Comparison of ENCODE assay signal across 23 cellular contexts in the genomic region with DNA sequence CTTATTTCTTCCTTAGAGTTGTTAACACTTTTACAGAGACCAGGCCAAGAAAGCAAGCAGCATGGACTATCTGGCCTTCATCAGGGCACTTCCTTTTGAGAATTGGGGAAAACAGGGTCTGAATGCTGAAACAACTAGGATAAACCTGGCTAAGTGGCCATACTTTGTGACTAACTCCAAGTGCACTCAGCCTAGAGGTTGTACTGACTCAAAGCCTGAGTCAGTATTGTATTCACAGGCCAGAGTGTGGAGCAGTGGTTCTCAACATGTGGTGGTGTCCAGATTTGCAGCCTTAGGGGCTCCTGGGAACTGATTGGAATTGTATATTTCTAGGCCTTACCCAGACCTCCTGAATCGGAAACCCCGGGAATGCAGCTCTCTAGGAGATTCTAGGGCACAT. TPM values are rescaled to one million over a fixed set of nuclear protein-coding genes. Genes with fewer than 3 reads are reported as not detected.
DNase-seq lines count a peak whose midpoint lies in the region; ATAC-seq, FAIRE-seq and TF ChIP-seq lines count a peak whose summit lies in the region.
"Had no signal": no experiment of that assay in that cellular context is flagged by ENCODE, and none has a peak within 500 bp of the region (broad histone marks: within the 10 kb centered on the region; RNA-seq: fewer than 3 reads in every experiment).

No MANE protein-coding gene starts in this region.

- H3K9ac ChIP-seq in astrocyte (ENCODE audit: low read length), result peak overlapping the region; percentile 7

- H3K4me3 Mint-ChIP-seq in astrocyte (ENCODE audit: unreplicated experiment), result no peak overlapping the region
- H3K4me3 Mint-ChIP-seq: activated CD4-positive, alpha-beta T cell treated with anti-CD3 and anti-CD28 coated beads, Interleukin-2, amount 10 ng/mL, durations not matched to agents 7 days and 5 days; CD8-positive, alpha-beta memory T cell; neural crest cell; type B pancreatic cell had no signal

- peak overlapping the region; percentile 15 for H3K4me2 ChIP-seq in astrocyte (ENCODE audit: low read length)

- peaks cover 2% of the 10 kb centered on the region for H4K20me1 ChIP-seq in astrocyte (ENCODE audit: insufficient read depth, low read length)

- H3K36me3 ChIP-seq in astrocyte (ENCODE audit: insufficient read depth, low read length), result peaks cover 50% of the 10 kb centered on the region
- peaks cover 14 to 21% of the 10 kb centered on the region in 2 donors for H3K36me3 ChIP-seq in aorta (ENCODE audit: control insufficient read depth in 1 of 2, insufficient read depth in 2 of 2, low read length in 1 of 2)

- H2AFZ ChIP-seq in astrocyte (ENCODE audit: low read depth, low read length), result no peak overlapping the region

- intact Hi-C loops in aorta (cut with DNase I) (no loop called here), right cardiac atrium (cut with DNase I) (no loop called here)

- H3K4me1 ChIP-seq in astrocyte (ENCODE audit: insufficient read depth, low read length), result peaks cover 23% of the 10 kb centered on the region
- no peaks in the 10 kb centered on the region for H3K4me1 ChIP-seq in aorta (ENCODE audit: control insufficient read depth in 1 of 2, insufficient read depth in 2 of 2, low read length in 2 of 2)
- no peaks in the 10 kb centered on the region for H3K4me1 ChIP-seq in right cardiac atrium (ENCODE audit: control insufficient read depth, insufficient read depth, low read length)
- H3K4me1 ChIP-seq: body of pancreas, heart right ventricle had no signal

- no peaks in the 10 kb centered on the region for H3K27me3 Mint-ChIP-seq in astrocyte (ENCODE audit: low read depth, unreplicated experiment)
- H3K27me3 Mint-ChIP-seq: activated CD4-positive, alpha-beta T cell treated with anti-CD3 and anti-CD28 coated beads, Interleukin-2, amount 10 ng/mL, durations not matched to agents 7 days and 5 days; CD8-positive, alpha-beta memory T cell; type B pancreatic cell had no signal

- peak overlapping the region; percentile 70 for H3K27ac ChIP-seq in astrocyte (ENCODE audit: low read depth, low read length)
- H3K27ac ChIP-seq in aorta (ENCODE audit: low read depth in 1 of 2, low read length in 2 of 2), result no peak overlapping the region
- H3K27ac ChIP-seq in right cardiac atrium (ENCODE audit: low read length), result no peak overlapping the region
- H3K27ac ChIP-seq: body of pancreas, heart right ventricle, SK-N-MC had no signal

- in situ Hi-C loops in ACHN (cut with HindIII; ENCODE audit: low pct_ligation_motif_present, low pct_unique_long_range_greater_than_20kb, low sequenced_read_pairs), result no loop called here

- TF ChIP-seq CTCF in astrocyte (IDR thresholded peaks at IDR 0.05; ENCODE audit: insufficient read depth, low read depth, low read length), result peak; percentile 9

- FAIRE-seq in astrocyte (lab: Jason Lieb, UNC), result peak; percentile 74
- FAIRE-seq: kidney had no signal

- H3K9me3 ChIP-seq in astrocyte (ENCODE audit: insufficient read depth, low read depth, low read length) (no peaks in the 10 kb centered on the region), aorta (ENCODE audit: control insufficient read depth, low read length) (no peaks in the 10 kb centered on the region), right cardiac atrium (ENCODE audit: control insufficient read depth, low read length) (no peaks in the 10 kb centered on the region)
- H3K9me3 ChIP-seq: body of pancreas, heart right ventricle had no signal

- H3K27ac Mint-ChIP-seq in astrocyte (ENCODE audit: unreplicated experiment), result peak overlapping the region; percentile 79
- H3K27ac Mint-ChIP-seq: type B pancreatic cell had no signal

- peaks cover 45% of the 10 kb centered on the region for H3K36me3 Mint-ChIP-seq in astrocyte (ENCODE audit: low read depth, unreplicated experiment)

- no peaks in the 10 kb centered on the region for H3K9me3 Mint-ChIP-seq in astrocyte (ENCODE audit: unreplicated experiment)
- H3K9me3 Mint-ChIP-seq: activated CD4-positive, alpha-beta T cell treated with anti-CD3 and anti-CD28 coated beads, Interleukin-2, amount 10 ng/mL, durations not matched to agents 7 days and 5 days; CD8-positive, alpha-beta memory T cell; neural crest cell; type B pancreatic cell had no signal

- peaks cover 17% of the 10 kb centered on the region for H3K4me1 Mint-ChIP-seq in astrocyte (ENCODE audit: low read depth, unreplicated experiment)
- H3K4me1 Mint-ChIP-seq: activated CD4-positive, alpha-beta T cell treated with anti-CD3 and anti-CD28 coated beads, Interleukin-2, amount 10 ng/mL, durations not matched to agents 7 days and 5 days; neural crest cell had no signal

- H3K79me2 ChIP-seq in astrocyte (ENCODE audit: insufficient read depth, low read length), result no peaks in the 10 kb centered on the region

- DNase-seq in ACHN, result peak; percentile 34
- DNase-seq in HK-2 (ENCODE audit: unreplicated experiment), result peak; percentile 38
- DNase-seq in astrocyte (ENCODE audit: low read depth), result peak; percentile 37
- peak; percentile 69 for DNase-seq in iris pigment epithelial cell (ENCODE audit: low read depth)
- no peak for DNase-seq in aorta
- no peak for DNase-seq in right cardiac atrium
- no peak for DNase-seq in NCI-H345 (lab: John Stamatoyannopoulos, UW)
- DNase-seq: activated CD4-positive, alpha-beta T cell treated with anti-CD3 and anti-CD28 coated beads, Interleukin-2, amount 10 ng/mL, durations not matched to agents 7 days and 5 days; activated naive CD4-positive, alpha-beta T cell; body of pancreas; CD8-positive, alpha-beta memory T cell; DMS79; erythroblast; heart right ventricle; kidney; MV-4-11; NCI-H2029; NCI-H524 treated with DMSO at 0.1 percent for 48 hours; stimulated activated naive CD4-positive, alpha-beta T cell had no signal

- H3K4me3 ChIP-seq in astrocyte (ENCODE audit: insufficient read depth, low read depth, low read length) (no peak overlapping the region), aorta (ENCODE audit: low read length in 2 of 2) (no peak overlapping the region), right cardiac atrium (ENCODE audit: low read length) (no peak overlapping the region)
- H3K4me3 ChIP-seq: body of pancreas, heart right ventricle, SK-N-MC had no signal

- 95 to 100% methylated on average over 2 of the region's 2 CpGs for WGBS in aorta, 2 donors
- WGBS in right cardiac atrium, result 97% methylated on average over 2 of the region's 2 CpGs

- ATAC-seq in HG03025 (IDR thresholded peaks at IDR 0.05; ENCODE audit: low FRiP score, unreplicated experiment) (no peak), aorta (ENCODE audit: low FRiP score) (no peak), right cardiac atrium (no peak)
- ATAC-seq: body of pancreas, heart right ventricle had no signal

- H3K27me3 ChIP-seq in astrocyte (ENCODE audit: insufficient read depth, low read length) (no peaks in the 10 kb centered on the region), aorta (ENCODE audit: control insufficient read depth in 1 of 2, insufficient read depth in 2 of 2, low read length in 1 of 2) (no peaks in the 10 kb centered on the region), right cardiac atrium (ENCODE audit: control insufficient read depth, insufficient read depth) (no peaks in the 10 kb centered on the region)
- H3K27me3 ChIP-seq: body of pancreas, heart right ventricle had no signal

RNA-seq across cellular contexts. Expression of a gene that starts 20.1 kb away (rescaled TPM):
- total RNA-seq in astrocyte (61.5 and 66.4 TPM in 2 replicates), aorta (10 to 100 TPM; 30.6 to 37.5 TPM), right cardiac atrium (10 to 100 TPM in 3 of 4 donors, 1 to 10 TPM in 1; 7.8 to 23.9 (median 14.5) TPM)
- polyA plus RNA-seq in aorta (10 to 100 TPM in 1 of 2 donors, 1 to 10 TPM in 1; 8.9 to 14.4 TPM), right cardiac atrium (4.3 TPM)

RNA-seq across cellular contexts. Expression of a gene that starts 30.8 kb away (rescaled TPM):
- 12.8 and 14.4 TPM in 2 replicates for total RNA-seq in astrocyte
- total RNA-seq in aorta, result 10 to 100 TPM; 13.6 to 17.7 TPM
- polyA plus RNA-seq in aorta, result 1 to 10 TPM; 8.4 to 9.2 TPM
- 10 to 100 TPM in 2 of 4 donors, 1 to 10 TPM in 2; 6.3 to 10.6 (median 9.0) TPM for total RNA-seq in right cardiac atrium
- polyA plus RNA-seq in right cardiac atrium, result 4.2 TPM

RNA-seq across cellular contexts. Expression of a gene that starts 39.4 kb away (rescaled TPM):
- total RNA-seq in astrocyte (51.3 and 56.9 TPM in 2 replicates), aorta (10 to 100 TPM; 46.0 to 51.5 TPM), right cardiac atrium (10 to 100 TPM; 79.4 to 96.9 (median 91.2) TPM)
- polyA plus RNA-seq in aorta (100 to 1,000 TPM; 124 to 197 TPM), right cardiac atrium (267 TPM)

Comparison
In these comparisons a context has a peak if more than half of its experiments do, and no peak if none do; other contexts are left out.
1. DNase-seq: peak in ACHN (single experiment), HK-2 (single experiment), astrocyte (single experiment) and iris pigment epithelial cell (single experiment); none in aorta (0 of 2), right cardiac atrium (0 of 3) and NCI-H345 (single experiment).